ENCODE assay signal across 9 cellular contexts in genomic region chr19:17441241-17442135, GRCh38. TPM values are rescaled to one million over a fixed set of nuclear protein-coding genes. Genes with fewer than 3 reads are reported as not detected.
DNase-seq lines count a peak whose midpoint lies in the region; ATAC-seq and TF ChIP-seq lines count a peak whose summit lies in the region.
"Had no signal": no experiment of that assay in that cellular context is flagged by ENCODE, and none has a peak within 500 bp of the region (broad histone marks: within the 10 kb centered on the region; RNA-seq: fewer than 3 reads in every experiment).

No MANE protein-coding gene starts in this region.

- H3K27ac ChIP-seq in MM.1S (ENCODE audit: low read length) = no peak overlapping the region
- H3K27ac ChIP-seq: C4-2B had no signal

- no peaks in the 10 kb centered on the region for H3K36me3 ChIP-seq in MM.1S (replicated peaks; ENCODE audit: insufficient read depth, low read length)

- ATAC-seq in left lobe of liver (peak; percentile 60), GM18868 (IDR thresholded peaks at IDR 0.05; ENCODE audit: unreplicated experiment) (no peak)

- peaks cover 48% of the 10 kb centered on the region for H3K27me3 ChIP-seq in MM.1S (replicated peaks; ENCODE audit: insufficient read depth, low read length)

- peak; percentile 30 for TF ChIP-seq CTCF in MM.1S (IDR thresholded peaks at IDR 0.05; ENCODE audit: low read length)

- no peak overlapping the region for H3K4me3 ChIP-seq in MM.1S (ENCODE audit: low read length)

- no peaks in the 10 kb centered on the region for H3K79me2 ChIP-seq in MM.1S (ENCODE audit: low read length)

- no peak overlapping the region for H3K4me2 ChIP-seq in MM.1S (ENCODE audit: low read depth, low read length)

- no peak overlapping the region for H2AFZ ChIP-seq in MM.1S (ENCODE audit: low read length)

- H3K9me2 ChIP-seq in MM.1S (replicated peaks; ENCODE audit: insufficient read depth, low read length) = no peaks in the 10 kb centered on the region

- H3K4me1 ChIP-seq in MM.1S (ENCODE audit: low read length) = no peaks in the 10 kb centered on the region

- DNase-seq in NCI-H1105 (lab: John Stamatoyannopoulos, UW) = peak; percentile 13
- DNase-seq in NCI-H1105 treated with DMSO at 0.1 percent for 48 hours (lab: John Stamatoyannopoulos, UW) = no peak
- no peak for DNase-seq in MM.1S
- peak; percentile 52 for DNase-seq in amniotic epithelial cell (ENCODE audit: low read depth)
- DNase-seq in left lobe of liver (ENCODE audit: low spot score) = no peak
- no peak for DNase-seq in cerebellar nuclear complex (lab: John Stamatoyannopoulos, UW)
- DNase-seq in NCI-H146 (lab: John Stamatoyannopoulos, UW) = no peak

- H3K9ac ChIP-seq in MM.1S (ENCODE audit: low read length) = no peak overlapping the region

- no peaks in the 10 kb centered on the region for H4K20me1 ChIP-seq in MM.1S (ENCODE audit: insufficient read depth, low read length)

- H3F3A ChIP-seq in MM.1S (ENCODE audit: insufficient read depth, low read length) = no peaks in the 10 kb centered on the region

- no peaks in the 10 kb centered on the region for H3K9me3 ChIP-seq in MM.1S (replicated peaks; ENCODE audit: insufficient read depth, low read length)

RNA-seq across cellular contexts. Expression of gene TMEM221, which starts 7.0 kb away (rescaled TPM):
- 0.15 TPM for total RNA-seq in left lobe of liver

RNA-seq across cellular contexts. Expression of gene NXNL1, which starts 19.2 kb away (rescaled TPM):
- not detected for total RNA-seq in left lobe of liver

RNA-seq across cellular contexts. Expression of gene MVB12A, which starts 21.6 kb away (rescaled TPM):
- 22.6 TPM for total RNA-seq in left lobe of liver

RNA-seq across cellular contexts. Expression of gene SLC27A1, which starts 28.8 kb away (rescaled TPM):
- total RNA-seq in left lobe of liver = 7.0 TPM

RNA-seq across cellular contexts. Expression of gene BST2, which starts 36.1 kb away (rescaled TPM):
- total RNA-seq in left lobe of liver = 103 TPM

Comparison
In these comparisons a context has a peak if more than half of its experiments do, and no peak if none do; other contexts are left out.
1. DNase-seq: peak in NCI-H1105 (single experiment) and amniotic epithelial cell (single experiment); none in NCI-H1105 treated with DMSO at 0.1 percent for 48 hours (single experiment), MM.1S (single experiment), left lobe of liver (single experiment), cerebellar nuclear complex (0 of 2) and NCI-H146 (single experiment).